8 cellular contexts compared by ENCODE assay signal in genomic region chr7:23490357-23491131, GRCh38. TPM values are rescaled to one million over a fixed set of nuclear protein-coding genes. Genes with fewer than 3 reads are reported as not detected.
A peak's percentile ranks its signal among the peaks of the same experiment; 100 is the strongest.
DNase-seq lines count a peak whose midpoint lies in the region; ATAC-seq and TF ChIP-seq lines count a peak whose summit lies in the region.

No MANE protein-coding gene starts in this region.

- H3K9me3 ChIP-seq in liver (ENCODE audit: control insufficient read depth in 4 of 4, low read length in 3 of 4) = no peaks in the 10 kb centered on the region

- TF ChIP-seq RAD21 in liver (IDR thresholded peaks at IDR 0.05) = no peak

- H3K9ac ChIP-seq in liver (ENCODE audit: low read depth in 1 of 2, low read length in 2 of 2) = peak overlapping the region in 1 of 2 donors; percentile 59

- H3K36me3 ChIP-seq in liver (ENCODE audit: control insufficient read depth in 4 of 4, insufficient read depth in 3 of 4, low read depth in 1 of 4, low read length in 3 of 4) = no peaks in the 10 kb centered on the region

- peaks cover 0 to 1% (median 0%) of the 10 kb centered on the region in 4 donors for H3K4me1 ChIP-seq in liver (ENCODE audit: control insufficient read depth in 4 of 4, insufficient read depth in 4 of 4, low read length in 3 of 4)

- H3K27ac ChIP-seq in liver (ENCODE audit: low read depth in 1 of 2, low read length in 2 of 2) = peak overlapping the region in 1 of 2 donors; percentile 37

- peak overlapping the region; percentile 51 for H3K4me3 ChIP-seq in AG04449 (ENCODE audit: low read depth, low read length)
- peak overlapping the region in 2 of 3 donors; percentile 50 to 59 for H3K4me3 ChIP-seq in liver (ENCODE audit: low read depth in 1 of 3, low read length in 3 of 3)

- no peak for TF ChIP-seq CTCF in AG04449 (IDR thresholded peaks at IDR 0.05; ENCODE audit: insufficient read depth, low read length, missing control alignments)
- no peak for TF ChIP-seq CTCF in liver (IDR thresholded peaks at IDR 0.05; ENCODE audit: low read depth, low read length, missing input control)

- CTCF ChIA-PET in AG04449 (lab: Yijun Ruan, JAX) = interaction anchor here (1.2 to 2.6 kb wide), 3 partner anchors 28 to 228 kb away, joined by 3 to 10 read pairs (median 5); no protein-coding TSS in a partner anchor

- ATAC-seq in GM18858 (IDR thresholded peaks at IDR 0.05; ENCODE audit: unreplicated experiment) = peak; percentile 58
- ATAC-seq in HG03135 (IDR thresholded peaks at IDR 0.05; ENCODE audit: unreplicated experiment) = peak; percentile 73

- H3K27me3 ChIP-seq in liver (ENCODE audit: control insufficient read depth in 4 of 4, insufficient read depth in 4 of 4, low read length in 3 of 4) = no peaks in the 10 kb centered on the region

- POLR2A ChIA-PET in AG04449 (lab: Yijun Ruan, JAX) = interaction anchor here (0.7 kb wide), 1 partner anchor 930 kb away, joined by 5 read pairs; no protein-coding TSS in a partner anchor

- WGBS in liver = 55% methylated on average over 56 of the region's 56 CpGs

- DNase-seq in AG04449 (ENCODE audit: low read depth, low spot score) = no peak
- peak; percentile 55 for DNase-seq in UCSD-AML1 (lab: John Stamatoyannopoulos, UW; ENCODE audit: unreplicated experiment)
- DNase-seq in cerebellar cortex (ENCODE audit: low spot score) = peak; percentile 52
- peak; percentile 45 for DNase-seq in stimulated activated naive CD4-positive, alpha-beta T cell treated with Interleukin-2 at 50 U/mL for 16 hours (lab: John Stamatoyannopoulos, UW)
- no peak for DNase-seq in SKM-1 treated with dmso at 0.1 percent for 144 hours (lab: John Stamatoyannopoulos, UW; ENCODE audit: unreplicated experiment)

TF ChIP-seq in liver, 16 proteins besides CTCF, POLR2A, EP300 and RAD21:
- TF ChIP-seq GABPA (IDR thresholded peaks at IDR 0.05 in 1 of 2, conservative IDR thresholded peaks at IDR 0.05 in 1 of 2) (peak; percentile 17 to 47), SP1 (IDR thresholded peaks at IDR 0.05) (no peak), NR2F2 (IDR thresholded peaks at IDR 0.05) (peak; percentile 10), JUND (IDR thresholded peaks at IDR 0.05) (no peak)
TF ChIP-seq in liver: peak in this region for 2.

RNA-seq across cellular contexts. Expression of gene IGF2BP3, which starts 20.3 kb away (rescaled TPM):
- total RNA-seq in liver = 10 to 100 TPM in 1 of 2 donors, under 1 TPM in 1; 0.17 to 28.4 TPM
- under 1 TPM in 1 of 2 donors, not detected in 1; 0.23 TPM for polyA plus RNA-seq in liver

RNA-seq across cellular contexts. Expression of gene TRA2A, which starts 41.2 kb away (rescaled TPM):
- 10 to 100 TPM; 19.2 to 25.9 TPM for total RNA-seq in liver
- 10 to 100 TPM; 13.7 to 24.3 TPM for polyA plus RNA-seq in liver

Comparison
In these comparisons a context has a peak if more than half of its experiments do, and no peak if none do; other contexts are left out.
1. DNase-seq: peak in UCSD-AML1 (single experiment), cerebellar cortex (single experiment) and stimulated activated naive CD4-positive, alpha-beta T cell treated with Interleukin-2 at 50 U/mL for 16 hours (single experiment); none in AG04449 (single experiment) and SKM-1 treated with dmso at 0.1 percent for 144 hours (single experiment).